1 cellular context compared by ENCODE assay signal in the genomic region with DNA sequence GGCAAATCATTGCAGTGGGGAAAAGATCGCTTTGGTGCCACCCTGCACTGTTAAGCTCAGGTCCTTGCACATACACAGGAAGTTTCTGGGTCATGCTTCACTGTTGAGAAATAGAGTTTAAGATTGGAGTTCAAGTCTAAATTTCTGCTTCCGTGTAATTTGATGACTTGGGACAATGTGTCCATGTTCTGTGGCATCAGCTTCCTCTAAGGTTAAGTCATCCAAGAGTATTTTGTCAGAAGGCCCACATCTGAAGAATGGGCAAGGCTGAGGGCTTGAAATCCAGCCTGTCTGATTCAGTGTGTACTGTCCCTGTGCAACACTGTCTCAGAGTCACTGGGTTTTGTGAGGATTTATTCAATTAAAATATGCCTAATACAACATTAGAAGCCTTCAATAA.
TF ChIP-seq lines count a peak whose summit lies in the region.

No MANE protein-coding gene starts in this region.

TF ChIP-seq in GM23338, 12 proteins besides CTCF, POLR2A, EP300 and RAD21 (continued from another document):
- TF ChIP-seq ZNF462 (CRISPR knock-in tag; IDR thresholded peaks at IDR 0.05) (no peak), CREB1 (CRISPR knock-in tag; IDR thresholded peaks at IDR 0.05; ENCODE audit: low read depth) (no peak), ZNF331 (CRISPR knock-in tag; IDR thresholded peaks at IDR 0.05; ENCODE audit: low read depth) (no peak)
- TF ChIP-seq, protein P1, sequence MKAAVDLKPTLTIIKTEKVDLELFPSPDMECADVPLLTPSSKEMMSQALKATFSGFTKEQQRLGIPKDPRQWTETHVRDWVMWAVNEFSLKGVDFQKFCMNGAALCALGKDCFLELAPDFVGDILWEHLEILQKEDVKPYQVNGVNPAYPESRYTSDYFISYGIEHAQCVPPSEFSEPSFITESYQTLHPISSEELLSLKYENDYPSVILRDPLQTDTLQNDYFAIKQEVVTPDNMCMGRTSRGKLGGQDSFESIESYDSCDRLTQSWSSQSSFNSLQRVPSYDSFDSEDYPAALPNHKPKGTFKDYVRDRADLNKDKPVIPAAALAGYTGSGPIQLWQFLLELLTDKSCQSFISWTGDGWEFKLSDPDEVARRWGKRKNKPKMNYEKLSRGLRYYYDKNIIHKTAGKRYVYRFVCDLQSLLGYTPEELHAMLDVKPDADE (IDR thresholded peaks at IDR 0.05), result no peak
